Comparison of ENCODE assay signal across 27 cellular contexts in genomic region chr7:102398543-102398942, GRCh38. TPM values are rescaled to one million over a fixed set of nuclear protein-coding genes. Genes with fewer than 3 reads are reported as not detected.
"Had no signal": no experiment of that assay in that cellular context is flagged by ENCODE, and none has a peak within 500 bp of the region (broad histone marks: within the 10 kb centered on the region; RNA-seq: fewer than 3 reads in every experiment).

No MANE protein-coding gene starts in this region.

- H3K4me3 ChIP-seq: MG63 had no signal

- ATAC-seq: Panc1, PC-3 had no signal

- H3K27ac ChIP-seq: RWPE1 had no signal

- H3K27me3 ChIP-seq: MG63 had no signal

- H3K4me2 ChIP-seq: SK-N-SH had no signal

- DNase-seq: Karpas-422; KG1; MG63; NCI-H1092; NCI-H1105 treated with DMSO at 0.1 percent for 48 hours; NCI-H1417 treated with DMSO at 0.1 percent for 48 hours; NCI-H146; NCI-H1694 treated with DMSO at 0.1 percent for 48 hours; NCI-H1930; NCI-H2081 treated with DMSO at 0.1 percent for 48 hours; NCI-H2171; NCI-H226; NCI-H446; NCI-H510A; NCI-H524 treated with DMSO at 0.1 percent for 48 hours; NCI-H69; NCI-H774; NK-92 treated with Interleukin-12 subunit alpha and Interleukin-12 subunit beta, amount 100 ng/mL, for 24 hours; PC-3; SHP77; SK-N-SH; SW 1271 had no signal

- H3K9me3 ChIP-seq: MG63, SK-N-SH had no signal

- H3K9ac ChIP-seq: SK-N-SH had no signal

RNA-seq across cellular contexts. Expression of gene SPDYE6, which starts 42.3 kb away (rescaled TPM):
- total RNA-seq: HT1080, OCI-LY7, PC-3, SK-MEL-5 had no signal
- polyA plus RNA-seq: SK-N-SH had no signal
